ENCODE assay signal across 8 cellular contexts in the genomic region with DNA sequence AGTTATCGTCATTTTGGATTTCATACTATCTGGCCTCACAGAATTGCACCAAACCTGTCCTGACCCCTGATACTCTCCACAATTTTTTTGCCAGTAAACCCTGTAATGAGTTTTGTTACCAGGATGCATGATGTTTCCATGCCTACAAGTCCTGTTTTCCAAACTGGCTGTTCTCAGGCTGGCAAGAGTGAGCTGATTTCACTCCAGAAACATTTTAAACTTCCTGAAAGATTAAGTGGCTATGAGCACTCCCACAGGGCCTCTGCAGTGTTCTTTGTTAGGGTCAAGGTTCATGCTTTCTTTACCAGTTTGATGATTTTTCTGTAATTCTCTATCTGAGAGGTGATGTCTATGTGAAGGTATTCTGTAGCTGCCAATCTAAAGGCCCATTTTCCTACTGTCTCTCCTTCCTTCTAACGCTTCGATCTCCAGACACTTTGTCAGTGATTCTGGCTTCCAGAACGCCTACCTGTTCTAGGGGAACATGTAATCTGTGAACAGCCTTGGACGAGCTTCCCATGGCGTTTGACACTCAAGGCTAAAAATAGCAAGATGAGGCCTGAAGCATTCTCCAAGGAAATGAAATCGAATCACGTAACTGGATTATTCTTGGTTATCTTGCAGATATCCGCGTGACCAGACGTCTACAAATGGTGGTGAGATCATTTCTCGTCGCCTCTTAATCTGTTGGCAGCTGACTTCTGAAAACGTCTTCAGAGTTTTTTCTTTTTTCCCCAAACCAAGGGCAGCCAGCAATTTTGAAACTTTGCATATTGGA. TPM values are rescaled to one million over a fixed set of nuclear protein-coding genes. Genes with fewer than 3 reads are reported as not detected.
DNase-seq lines count a peak whose midpoint lies in the region; ATAC-seq and TF ChIP-seq lines count a peak whose summit lies in the region.

No MANE protein-coding gene starts in this region.

- intact Hi-C loops in colonic mucosa (cut with DNase I), result no loop called here

- ATAC-seq in GM21576 (IDR thresholded peaks at IDR 0.05; ENCODE audit: unreplicated experiment), result no peak

- no peaks in the 10 kb centered on the region for H3K36me3 ChIP-seq in colonic mucosa

- H3K4me3 ChIP-seq in colonic mucosa (no peak overlapping the region), skin epidermis (no peak overlapping the region)

- TF ChIP-seq CTCF in colonic mucosa (IDR thresholded peaks at IDR 0.05) (no peak), GM13976 (IDR thresholded peaks at IDR 0.05; ENCODE audit: borderline replicate concordance, control extremely low read depth, extremely low read depth, insufficient read depth, missing control alignments) (no peak)

- H3K4me1 Mint-ChIP-seq in activated naive CD4-positive, alpha-beta T cell treated with anti-CD3 and anti-CD28 coated beads, Interleukin-2, amount 10 ng/mL, durations not matched to agents 7 days and 5 days, result no peaks in the 10 kb centered on the region

- peaks cover 4% of the 10 kb centered on the region for H3K27me3 Mint-ChIP-seq in activated naive CD4-positive, alpha-beta T cell treated with anti-CD3 and anti-CD28 coated beads, Interleukin-2, amount 10 ng/mL, durations not matched to agents 7 days and 5 days

- CTCF ChIA-PET in activated naive CD4-positive, alpha-beta T cell treated with anti-CD3 and anti-CD28 coated beads, Interleukin-2, amount 10 ng/mL, durations not matched to agents 7 days and 5 days (lab: Charles Lee), result interaction anchor here (1.4 kb wide), 1 partner anchor 30 kb away, joined by 3 read pairs; no protein-coding TSS in a partner anchor

- H3K9me3 Mint-ChIP-seq in activated naive CD4-positive, alpha-beta T cell treated with anti-CD3 and anti-CD28 coated beads, Interleukin-2, amount 10 ng/mL, durations not matched to agents 7 days and 5 days, result no peaks in the 10 kb centered on the region

- H3K27ac ChIP-seq in colonic mucosa (peak overlapping the region; percentile 21), skin epidermis (peak overlapping the region in 13 of 21 experiments; percentile 42 to 88 (median 71))

- no peaks in the 10 kb centered on the region for H3K36me3 Mint-ChIP-seq in activated naive CD4-positive, alpha-beta T cell treated with anti-CD3 and anti-CD28 coated beads, Interleukin-2, amount 10 ng/mL, durations not matched to agents 7 days and 5 days

- peak; percentile 45 for DNase-seq in HCEC 1CT
- no peak for DNase-seq in colonic mucosa
- peak; percentile 54 for DNase-seq in left kidney (ENCODE audit: low read depth, low spot score)
- no peak for DNase-seq in GM13976 (ENCODE audit: low spot score)
- no peak for DNase-seq in T-helper 2 cell
- no peak for DNase-seq in activated naive CD4-positive, alpha-beta T cell treated with anti-CD3 and anti-CD28 coated beads, Interleukin-2, amount 10 ng/mL, durations not matched to agents 7 days and 5 days

- in situ Hi-C loops in GM13976 (cut with MboI; ENCODE audit: low sequenced_read_pairs, unreplicated experiment), result no loop called here

- H3K9ac ChIP-seq in colonic mucosa (ENCODE audit: low read depth in 2 of 2, low read length in 2 of 2), result no peak overlapping the region

- no peaks in the 10 kb centered on the region for H3K4me1 ChIP-seq in colonic mucosa

- no peak overlapping the region for H3K27ac Mint-ChIP-seq in activated naive CD4-positive, alpha-beta T cell treated with anti-CD3 and anti-CD28 coated beads, Interleukin-2, amount 10 ng/mL, durations not matched to agents 7 days and 5 days

- no peak overlapping the region for H3K4me3 Mint-ChIP-seq in activated naive CD4-positive, alpha-beta T cell treated with anti-CD3 and anti-CD28 coated beads, Interleukin-2, amount 10 ng/mL, durations not matched to agents 7 days and 5 days

- H3K27me3 ChIP-seq in colonic mucosa, result no peaks in the 10 kb centered on the region

- H3K9me3 ChIP-seq in colonic mucosa, result no peaks in the 10 kb centered on the region

RNA-seq across cellular contexts. Expression of a gene that starts 31.9 kb away (rescaled TPM):
- 10 to 100 TPM in 1 of 2 donors, 1 to 10 TPM in 1; 5.0 to 34.9 TPM for total RNA-seq in colonic mucosa

Comparison
In these comparisons a context has a peak if more than half of its experiments do, and no peak if none do; other contexts are left out.
1. DNase-seq: peak in HCEC 1CT (single experiment) and left kidney (single experiment); none in colonic mucosa (single experiment), GM13976 (single experiment), T-helper 2 cell (0 of 5) and activated naive CD4-positive, alpha-beta T cell treated with anti-CD3 and anti-CD28 coated beads, Interleukin-2, amount 10 ng/mL, durations not matched to agents 7 days and 5 days (single experiment).